In genomic region chr4:47698837-47699236, GRCh38 we compare ENCODE assay signal across 24 cellular contexts.
"Had no signal": no experiment of that assay in that cellular context is flagged by ENCODE, and none has a peak within 500 bp of the region (broad histone marks: within the 10 kb centered on the region; RNA-seq: fewer than 3 reads in every experiment).

No MANE protein-coding gene starts in this region.

- H3K27me3 ChIP-seq: left lung, right atrium auricular region, suprapubic skin, upper lobe of right lung, uterus had no signal

- H3K4me3 ChIP-seq: left lung, lower lobe of right lung, right atrium auricular region, skin epidermis, suprapubic skin, thoracic aorta, tibial artery, upper lobe of right lung, uterus had no signal

- H3K36me3 ChIP-seq: left lung, lower lobe of right lung, right atrium auricular region, suprapubic skin, thoracic aorta, tibial artery, upper lobe of right lung, uterus had no signal

- H3K9me3 ChIP-seq: left lung, lower lobe of right lung, right atrium auricular region, suprapubic skin, thoracic aorta, tibial artery, upper lobe of right lung, uterus had no signal

- H3K27ac ChIP-seq: left lung, lower lobe of right lung, skin epidermis, suprapubic skin, thoracic aorta, tibial artery, upper lobe of right lung, uterus had no signal

- H3K4me1 ChIP-seq: left lung, suprapubic skin, tibial artery, uterus had no signal

- ATAC-seq: left colon; left lung; lower lobe of right lung; naive thymus-derived CD8-positive, alpha-beta T cell; sciatic nerve; upper lobe of right lung had no signal

- DNase-seq: hypothalamus; immature natural killer cell; kidney; left colon; left lung; lower lobe of right lung; mammary epithelial cell; mesenchymal stem cell; naive thymus-derived CD8-positive, alpha-beta T cell; nucleus accumbens; stimulated activated CD4-positive, alpha-beta T cell treated with anti-CD3 and anti-CD28 coated beads, Interleukin-12 subunit alpha, Interleukin-12 subunit beta, amount 100 ng/mL, for 4 hours; stimulated activated CD4-positive, alpha-beta T cell treated with anti-CD3 and anti-CD28 coated beads, Interleukin-15, amount 100 ng/mL, for 24 hours; stimulated activated CD4-positive, alpha-beta T cell treated with anti-CD3 and anti-CD28 coated beads, Interleukin-2, amount 100 ng/mL, for 24 hours; stimulated activated CD4-positive, alpha-beta T cell treated with anti-CD3 and anti-CD28 coated beads, Interleukin-4, amount 100 ng/mL, for 1 hour; stimulated activated naive CD4-positive, alpha-beta T cell; tibial artery; trophoblast cell; upper lobe of right lung; uterus had no signal
